8 cellular contexts compared by ENCODE assay signal in genomic region chr9:27888661-27889295, GRCh38.
DNase-seq lines count a peak whose midpoint lies in the region; ATAC-seq, FAIRE-seq and TF ChIP-seq lines count a peak whose summit lies in the region.

No MANE protein-coding gene starts in this region.

- no peaks in the 10 kb centered on the region for H3K36me3 ChIP-seq in A673 (ENCODE audit: insufficient read depth, low read length, poor library complexity, severe bottlenecking)
- H3K36me3 ChIP-seq in adrenal gland (replicated peaks in 1 of 2): no peaks in the 10 kb centered on the region

- DNase-seq in A673 (ENCODE audit: low spot score): peak; percentile 24
- peak; percentile 3 for DNase-seq in GM12892 (ENCODE audit: insufficient read length)
- DNase-seq in NAMALWA (ENCODE audit: low spot score): peak; percentile 58
- DNase-seq in adrenal gland: peak in 2 of 7 donors; percentile 9 to 23
- DNase-seq in occipital lobe (lab: John Stamatoyannopoulos, UW): no peak
- DNase-seq in middle frontal gyrus (ENCODE audit: extremely low spot score, low spot score): no peak

- H3K4me3 Mint-ChIP-seq in nephron: no peak overlapping the region

- H3K4me1 ChIP-seq in A673 (ENCODE audit: insufficient read depth, low read length, poor library complexity, severe bottlenecking) (no peaks in the 10 kb centered on the region), adrenal gland (replicated peaks in 1 of 2) (no peaks in the 10 kb centered on the region)

- TF ChIP-seq CTCF in A673 (conservative IDR thresholded peaks at IDR 0.05; ENCODE audit: low read depth, low read length): peak; percentile 79
- peak in 5 of 6 experiments; percentile 20 to 43 (median 31) for TF ChIP-seq CTCF in adrenal gland (IDR thresholded peaks at IDR 0.05)
- peak; percentile 35 to 41 (median 40) for TF ChIP-seq CTCF in nephron (IDR thresholded peaks at IDR 0.05; ENCODE audit: unreplicated experiment in 3 of 3)

- POLR2A ChIA-PET in A673 (lab: Charles Lee; ENCODE audit: low non-redundant PET): no interaction called here

- peak; percentile 96 for ATAC-seq in HG02571 (IDR thresholded peaks at IDR 0.05; ENCODE audit: unreplicated experiment)

- no TSS peak for BruUV-seq in A673 (replicated peaks; lab: Mats Ljungman, UMichigan)

- H3K27ac Mint-ChIP-seq in nephron: no peak overlapping the region

- WGBS in adrenal gland, 4 donors: 76 to 84% (median 80%) methylated on average over 2 of the region's 2 CpGs

- no peaks in the 10 kb centered on the region for H3K36me3 Mint-ChIP-seq in nephron (ENCODE audit: low read depth)

- H3K9me3 Mint-ChIP-seq in nephron: peaks cover 13% of the 10 kb centered on the region

- H3K4me3 ChIP-seq in A673 (ENCODE audit: low read depth, low read length, poor library complexity, severe bottlenecking) (no peak overlapping the region), adrenal gland (no peak overlapping the region)

- H3K27me3 ChIP-seq in A673 (replicated peaks; ENCODE audit: insufficient read depth, low read depth, low read length, poor library complexity) (no peaks in the 10 kb centered on the region), adrenal gland (no peaks in the 10 kb centered on the region)

- H3K4me1 Mint-ChIP-seq in nephron: peaks cover 9% of the 10 kb centered on the region

- FAIRE-seq in GM12892 (lab: Jason Lieb, UNC): peak; percentile 36

- no peaks in the 10 kb centered on the region for H3K27me3 Mint-ChIP-seq in nephron (ENCODE audit: low read depth)

- intact Hi-C loops in A673 (cut with micrococcal nuclease; ENCODE audit: unreplicated experiment) (no loop called here), adrenal gland (cut with DNase I) (no loop called here)

- CTCF ChIA-PET in A673 (lab: Charles Lee): interaction anchor here (0.5 to 0.6 kb wide), 2 partner anchors 123 to 162 kb away, joined by 3 read pairs; no protein-coding TSS in a partner anchor

- H3K27ac ChIP-seq in A673 (ENCODE audit: low read depth, low read length, poor library complexity, severe bottlenecking): no peak overlapping the region
- no peak overlapping the region for H3K27ac ChIP-seq in adrenal gland

- H3K9me3 ChIP-seq in A673 (ENCODE audit: low read depth, low read length, poor library complexity, severe bottlenecking) (no peaks in the 10 kb centered on the region), adrenal gland (replicated peaks in 1 of 3) (peaks cover 0 to 5% (median 0%) of the 10 kb centered on the region in 3 donors)

- TF ChIP-seq POLR2A in GM12892 (IDR thresholded peaks at IDR 0.05; ENCODE audit: low read depth, low read length) (no peak), adrenal gland (IDR thresholded peaks at IDR 0.05) (no peak)

Comparison
In these comparisons a context has a peak if more than half of its experiments do, and no peak if none do; other contexts are left out.
1. DNase-seq: peak in A673 (single experiment), GM12892 (single experiment) and NAMALWA (single experiment); none in occipital lobe (single experiment) and middle frontal gyrus (single experiment).
2. Peak in every context shown above with its lines, with median percentiles within 50 percentile points of each other: CTCF ChIP-seq.